ENCODE assay signal across 15 cellular contexts in genomic region chr7:16398211-16399017, GRCh38. TPM values are rescaled to one million over a fixed set of nuclear protein-coding genes. Genes with fewer than 3 reads are reported as not detected.
A peak's percentile ranks its signal among the peaks of the same experiment; 100 is the strongest.
DNase-seq lines count a peak whose midpoint lies in the region; ATAC-seq, FAIRE-seq and TF ChIP-seq lines count a peak whose summit lies in the region.
"Had no signal": no experiment of that assay in that cellular context is flagged by ENCODE, and none has a peak within 500 bp of the region (broad histone marks: within the 10 kb centered on the region; RNA-seq: fewer than 3 reads in every experiment).

No MANE protein-coding gene starts in this region.

- no peak overlapping the region for H2BK15ac ChIP-seq in neuronal stem cell (ENCODE audit: low read length)

- CTCF ChIA-PET in endothelial cell of umbilical vein (lab: Charles Lee) = no interaction called here

- no peak overlapping the region for H2AFZ ChIP-seq in endothelial cell of umbilical vein (ENCODE audit: low read depth, low read length)
- H2AFZ ChIP-seq in neuronal stem cell (ENCODE audit: low read length) = no peak overlapping the region

- DNase-seq in H4 (ENCODE audit: low spot score) = peak; percentile 30
- peak; percentile 34 for DNase-seq in T1000 (lab: John Stamatoyannopoulos, UW)
- peak; percentile 3 for DNase-seq in endothelial cell of umbilical vein (ENCODE audit: low read depth, low spot score)
- DNase-seq in neuronal stem cell (ENCODE audit: low spot score) = no peak
- DNase-seq in DMS53 (lab: John Stamatoyannopoulos, UW) = no peak
- no peak for DNase-seq in CD1c-positive myeloid dendritic cell (ENCODE audit: extremely low spot score)
- DNase-seq in COR-L47 (lab: John Stamatoyannopoulos, UW) = no peak
- DNase-seq: CD4-positive, alpha-beta memory T cell; H7; NCI-H1092; NCI-H2107; NCI-H446 had no signal

- H3K4me3 ChIP-seq in endothelial cell of umbilical vein (replicated peaks in 1 of 3; ENCODE audit: insufficient read depth in 1 of 3, low read depth in 1 of 3, low read length in 3 of 3) (no peak overlapping the region), neuronal stem cell (ENCODE audit: low read length in 2 of 2) (peak overlapping the region in 1 of 2 donors; percentile 10)
- H3K4me3 ChIP-seq: SK-N-MC had no signal

- FAIRE-seq in endothelial cell of umbilical vein (lab: Jason Lieb, UNC) = peak; percentile 47

- H3K4me2 ChIP-seq in endothelial cell of umbilical vein (ENCODE audit: insufficient read depth, low read length) = no peak overlapping the region
- H3K4me2 ChIP-seq in neuronal stem cell (ENCODE audit: insufficient read depth, low read length, poor library complexity, severe bottlenecking) = no peak overlapping the region
- H3K4me2 ChIP-seq: KMS-11 had no signal

- dilution Hi-C loops in endothelial cell of umbilical vein (cut with MboI; ENCODE audit: extremely low pct_ligation_motif_present, low sequenced_read_pairs) = no loop called here

- intact Hi-C loops in endothelial cell of umbilical vein (cut with micrococcal nuclease) = no loop called here

- no peaks in the 10 kb centered on the region for H3K79me1 ChIP-seq in neuronal stem cell (ENCODE audit: low read depth, low read length)

- no peak for TF ChIP-seq POLR2A in endothelial cell of umbilical vein (IDR thresholded peaks at IDR 0.05; ENCODE audit: low read depth, low read length)

- no peaks in the 10 kb centered on the region for H4K20me1 ChIP-seq in endothelial cell of umbilical vein (replicated peaks; ENCODE audit: control insufficient read depth, extremely low read depth, insufficient read depth, low read length)

- POLR2A ChIA-PET in endothelial cell of umbilical vein (lab: Charles Lee) = no interaction called here

- H4K91ac ChIP-seq in neuronal stem cell (ENCODE audit: low read depth, low read length, poor library complexity) = no peak overlapping the region

- no peak for ATAC-seq in HG03135 (IDR thresholded peaks at IDR 0.05; ENCODE audit: unreplicated experiment)

- no peak overlapping the region for H2BK12ac ChIP-seq in neuronal stem cell (ENCODE audit: low read length)

- H3K9ac ChIP-seq in endothelial cell of umbilical vein (replicated peaks; ENCODE audit: extremely low read depth, insufficient read depth, low read length) = no peak overlapping the region
- peak overlapping the region; percentile 21 for H3K9ac ChIP-seq in neuronal stem cell (ENCODE audit: low read depth, low read length, poor library complexity)
- H3K9ac ChIP-seq: KMS-11 had no signal

- no peak overlapping the region for H2BK5ac ChIP-seq in neuronal stem cell (ENCODE audit: low read length)

- no peaks in the 10 kb centered on the region for H3K36me3 ChIP-seq in endothelial cell of umbilical vein (ENCODE audit: control insufficient read depth in 2 of 2, extremely low read depth in 1 of 2, insufficient read depth in 2 of 2, low read length in 2 of 2)
- H3K36me3 ChIP-seq in neuronal stem cell (replicated peaks in 1 of 2; ENCODE audit: control insufficient read depth in 2 of 2, insufficient read depth in 2 of 2, low read length in 2 of 2) = peaks cover 0 to 31% of the 10 kb centered on the region in 2 donors

- H4K8ac ChIP-seq in neuronal stem cell (ENCODE audit: low read depth, low read length) = no peak overlapping the region

- H3K9me3 ChIP-seq in endothelial cell of umbilical vein (replicated peaks; ENCODE audit: control insufficient read depth, insufficient read depth, low read length) = no peaks in the 10 kb centered on the region
- H3K9me3 ChIP-seq in neuronal stem cell (replicated peaks in 1 of 2; ENCODE audit: control insufficient read depth in 2 of 2, insufficient read depth in 1 of 2, low read depth in 1 of 2, low read length in 2 of 2) = peaks cover 26 to 40% of the 10 kb centered on the region in 2 donors

- no peak overlapping the region for H3K18ac ChIP-seq in neuronal stem cell (ENCODE audit: low read length)

- no CpG with 5 or more reads among the region's 44 CpGs for WGBS in neuronal stem cell (ENCODE audit: extremely low coverage in 2 of 2, insufficient read length in 2 of 2, insufficient replicate concordance in 1 of 2), 2 donors

- no TSS peak for BruUV-seq in endothelial cell of umbilical vein (replicated peaks; lab: Mats Ljungman, UMichigan)

- no peak overlapping the region for H2AK5ac ChIP-seq in neuronal stem cell (ENCODE audit: low read depth, low read length)

- H3K4me1 ChIP-seq in endothelial cell of umbilical vein (ENCODE audit: control insufficient read depth, extremely low read depth, insufficient read depth, low read length) (no peaks in the 10 kb centered on the region), neuronal stem cell (ENCODE audit: control insufficient read depth in 2 of 2, insufficient read depth in 1 of 2, low read depth in 1 of 2, low read length in 2 of 2) (no peaks in the 10 kb centered on the region)

- H3K27me3 ChIP-seq in endothelial cell of umbilical vein (ENCODE audit: control insufficient read depth in 2 of 2, insufficient read depth in 2 of 2, low read length in 2 of 2) = no peaks in the 10 kb centered on the region
- no peaks in the 10 kb centered on the region for H3K27me3 ChIP-seq in neuronal stem cell (ENCODE audit: control insufficient read depth in 3 of 3, insufficient read depth in 3 of 3, low read depth in 1 of 3, low read length in 3 of 3)

- peak overlapping the region; percentile 40 for H3K23ac ChIP-seq in neuronal stem cell (ENCODE audit: low read depth, low read length, poor library complexity)

- no peaks in the 10 kb centered on the region for H3K79me2 ChIP-seq in endothelial cell of umbilical vein (ENCODE audit: control insufficient read depth, insufficient read depth, low read length)

- no peak overlapping the region for H2BK120ac ChIP-seq in neuronal stem cell (ENCODE audit: low read depth, low read length)

- H3K4ac ChIP-seq in neuronal stem cell (ENCODE audit: low read length) = no peak overlapping the region

- H3K14ac ChIP-seq in neuronal stem cell (ENCODE audit: low read length) = no peak overlapping the region

- TF ChIP-seq CTCF in endothelial cell of umbilical vein (IDR thresholded peaks at IDR 0.05; ENCODE audit: extremely low read depth in 1 of 2, insufficient read depth in 1 of 2, low read depth in 1 of 2, low read length in 2 of 2) = no peak

- no peak overlapping the region for H3K27ac ChIP-seq in endothelial cell of umbilical vein (ENCODE audit: insufficient read depth, low read depth, low read length)
- H3K27ac ChIP-seq in neuronal stem cell (replicated peaks; ENCODE audit: low read length) = no peak overlapping the region
- H3K27ac ChIP-seq: KMS-11, SK-N-MC had no signal

- H3K9me1 ChIP-seq in endothelial cell of umbilical vein (replicated peaks; ENCODE audit: control insufficient read depth, extremely low read depth, insufficient read depth, low read length) = no peaks in the 10 kb centered on the region

TF ChIP-seq in endothelial cell of umbilical vein, 7 proteins besides CTCF, POLR2A, EP300 and RAD21:
- TF ChIP-seq POLR2AphosphoS5 (IDR thresholded peaks at IDR 0.05; ENCODE audit: insufficient read depth, low read depth, low read length) = no peak
- TF ChIP-seq MAX (IDR thresholded peaks at IDR 0.05; ENCODE audit: insufficient read depth, insufficient read length) = peak; percentile 51

RNA-seq across cellular contexts. Expression of gene CRPPA, which starts 22.9 kb away (rescaled TPM):
- 0.12 TPM in 1 of 2 replicates, not detected in the other for total RNA-seq in H4 (2014; rRNA removed; shearing (Covaris generic))
- total RNA-seq in endothelial cell of umbilical vein = 2.9 and 3.5 TPM in 2 replicates
- polyA plus RNA-seq in endothelial cell of umbilical vein = 0.58 and 0.64 TPM in 2 replicates
- polyA plus RNA-seq in endothelial cell of umbilical vein (2011; cell fraction: cytosol; rRNA removed) = 0.65 and 0.81 TPM in 2 replicates
- polyA plus RNA-seq in endothelial cell of umbilical vein (2011; cell fraction: nucleus; rRNA removed) = 1.6 and 2.1 TPM in 2 replicates
- polyA plus RNA-seq in endothelial cell of umbilical vein (2012) = 0.61 and 1.4 TPM in 2 replicates
- polyA minus RNA-seq in endothelial cell of umbilical vein = 2.2 TPM in 2 replicates
- polyA minus RNA-seq in endothelial cell of umbilical vein (2011; cell fraction: cytosol; rRNA and poly(A)+ RNA removed) = not detected
- polyA minus RNA-seq in endothelial cell of umbilical vein (2011; cell fraction: nucleus; rRNA and poly(A)+ RNA removed) = 11.1 and 12.8 TPM in 2 replicates
- polyA plus RNA-seq in neuronal stem cell (2013, experiment 1 of 2) = 0.53 TPM
- 0.55 TPM for polyA plus RNA-seq in neuronal stem cell (2013, experiment 2 of 2)

Comparison
In these comparisons a context has a peak if more than half of its experiments do, and no peak if none do; other contexts are left out.
1. DNase-seq: peak in H4 (single experiment), T1000 (single experiment) and endothelial cell of umbilical vein (single experiment); none in neuronal stem cell (single experiment), DMS53 (single experiment), CD1c-positive myeloid dendritic cell (single experiment) and COR-L47 (single experiment).